Comparison of ENCODE assay signal across 8 cellular contexts in the genomic region with DNA sequence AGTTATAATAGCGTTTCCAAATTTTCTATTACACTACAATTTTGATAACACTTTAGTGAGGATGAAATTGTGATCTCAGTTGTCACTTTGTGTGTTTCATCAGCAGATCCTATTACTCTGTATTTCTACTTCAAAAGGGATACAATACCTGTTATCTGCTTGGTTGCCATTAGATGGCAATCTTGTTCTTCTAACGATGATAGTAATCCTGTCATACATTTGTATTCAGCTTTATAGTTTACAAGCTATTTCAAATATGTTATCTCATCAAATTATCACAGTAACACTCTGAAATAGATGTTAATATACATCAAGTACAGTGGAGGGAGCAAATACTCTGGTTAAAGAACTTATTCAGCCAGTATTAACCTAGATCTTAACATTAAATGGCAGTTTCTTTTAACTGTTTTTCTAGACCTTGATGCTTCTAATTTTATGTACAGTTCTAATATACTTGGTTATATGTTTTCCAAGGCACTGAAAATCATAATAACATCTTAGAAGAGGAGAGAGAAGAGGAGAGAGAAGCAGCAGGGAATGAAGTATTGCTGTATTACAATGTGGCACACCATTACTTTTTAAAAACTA.
DNase-seq lines count a peak whose midpoint lies in the region; ATAC-seq, FAIRE-seq and TF ChIP-seq lines count a peak whose summit lies in the region.

No MANE protein-coding gene starts in this region.

- no peaks in the 10 kb centered on the region for H3K9me3 Mint-ChIP-seq in astrocyte (ENCODE audit: unreplicated experiment)

- no peak overlapping the region for H3K27ac ChIP-seq in astrocyte (ENCODE audit: low read depth, low read length)

- no peaks in the 10 kb centered on the region for H3K4me1 ChIP-seq in astrocyte (ENCODE audit: insufficient read depth, low read length)

- no peaks in the 10 kb centered on the region for H3K27me3 ChIP-seq in astrocyte (ENCODE audit: insufficient read depth, low read length)

- H3K9me3 ChIP-seq in astrocyte (ENCODE audit: insufficient read depth, low read depth, low read length), result no peaks in the 10 kb centered on the region

- H3K4me3 Mint-ChIP-seq in astrocyte (ENCODE audit: unreplicated experiment), result no peak overlapping the region

- H3K36me3 ChIP-seq in astrocyte (ENCODE audit: insufficient read depth, low read length), result no peaks in the 10 kb centered on the region

- FAIRE-seq in astrocyte (lab: Jason Lieb, UNC), result peak; percentile 64

- H3K4me2 ChIP-seq in astrocyte (ENCODE audit: low read length), result no peak overlapping the region

- no peak overlapping the region for H3K4me3 ChIP-seq in AG10803 (ENCODE audit: low read length)
- H3K4me3 ChIP-seq in astrocyte (ENCODE audit: insufficient read depth, low read depth, low read length), result no peak overlapping the region

- H3K36me3 Mint-ChIP-seq in astrocyte (ENCODE audit: low read depth, unreplicated experiment), result no peaks in the 10 kb centered on the region

- H2AFZ ChIP-seq in astrocyte (ENCODE audit: low read depth, low read length), result no peak overlapping the region

- H3K27ac Mint-ChIP-seq in astrocyte (ENCODE audit: unreplicated experiment), result no peak overlapping the region

- DNase-seq in AG10803 (ENCODE audit: low read depth), result peak; percentile 6
- peak; percentile 8 to 76 (median 68) for DNase-seq in NCI-H1417 (lab: John Stamatoyannopoulos, UW)
- DNase-seq in astrocyte (ENCODE audit: low read depth), result peak; percentile 16
- no peak for DNase-seq in left colon
- no peak for DNase-seq in activated CD4-positive, alpha-beta T cell treated with anti-CD3 and anti-CD28 coated beads for 48 hours

- H4K20me1 ChIP-seq in astrocyte (ENCODE audit: insufficient read depth, low read length), result no peaks in the 10 kb centered on the region

- H3K4me1 Mint-ChIP-seq in astrocyte (ENCODE audit: low read depth, unreplicated experiment), result no peaks in the 10 kb centered on the region

- H3K79me2 ChIP-seq in astrocyte (ENCODE audit: insufficient read depth, low read length), result no peaks in the 10 kb centered on the region

- peak; percentile 44 for TF ChIP-seq CTCF in AG10803 (conservative IDR thresholded peaks at IDR 0.05; ENCODE audit: low read length)
- peak; percentile 65 for TF ChIP-seq CTCF in astrocyte (IDR thresholded peaks at IDR 0.05; ENCODE audit: insufficient read depth, low read depth, low read length)

- no peak overlapping the region for H3K9ac ChIP-seq in astrocyte (ENCODE audit: low read length)

- intact Hi-C loops in left colon (cut with DNase I, micrococcal nuclease), result no loop called here

- ATAC-seq in GM18498 (IDR thresholded peaks at IDR 0.05; ENCODE audit: unreplicated experiment) (peak; percentile 90), HG02759 (IDR thresholded peaks at IDR 0.05; ENCODE audit: unreplicated experiment) (peak; percentile 95), left colon (peak; percentile 79), HG02970 (IDR thresholded peaks at IDR 0.05; ENCODE audit: low FRiP score, unreplicated experiment) (no peak)

- no peaks in the 10 kb centered on the region for H3K27me3 Mint-ChIP-seq in astrocyte (ENCODE audit: low read depth, unreplicated experiment)

Comparison
In these comparisons a context has a peak if more than half of its experiments do, and no peak if none do; other contexts are left out.
1. DNase-seq: peak in AG10803 (single experiment), NCI-H1417 (3 of 3) and astrocyte (single experiment); none in left colon (0 of 2) and activated CD4-positive, alpha-beta T cell treated with anti-CD3 and anti-CD28 coated beads for 48 hours (single experiment).